ENCODE assay signal across 1 cellular context in genomic region chr17:74752822-74753401, GRCh38.
TF ChIP-seq lines count a peak whose summit lies in the region.

No MANE protein-coding gene starts in this region.

TF ChIP-seq in A549, 52 proteins besides CTCF, POLR2A, EP300 and RAD21 (continued from another document):
- TF ChIP-seq, protein P1, sequence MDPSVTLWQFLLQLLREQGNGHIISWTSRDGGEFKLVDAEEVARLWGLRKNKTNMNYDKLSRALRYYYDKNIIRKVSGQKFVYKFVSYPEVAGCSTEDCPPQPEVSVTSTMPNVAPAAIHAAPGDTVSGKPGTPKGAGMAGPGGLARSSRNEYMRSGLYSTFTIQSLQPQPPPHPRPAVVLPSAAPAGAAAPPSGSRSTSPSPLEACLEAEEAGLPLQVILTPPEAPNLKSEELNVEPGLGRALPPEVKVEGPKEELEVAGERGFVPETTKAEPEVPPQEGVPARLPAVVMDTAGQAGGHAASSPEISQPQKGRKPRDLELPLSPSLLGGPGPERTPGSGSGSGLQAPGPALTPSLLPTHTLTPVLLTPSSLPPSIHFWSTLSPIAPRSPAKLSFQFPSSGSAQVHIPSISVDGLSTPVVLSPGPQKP (IDR thresholded peaks at IDR 0.05; ENCODE audit: low read depth, low read length): no peak
- TF ChIP-seq, protein P2, sequence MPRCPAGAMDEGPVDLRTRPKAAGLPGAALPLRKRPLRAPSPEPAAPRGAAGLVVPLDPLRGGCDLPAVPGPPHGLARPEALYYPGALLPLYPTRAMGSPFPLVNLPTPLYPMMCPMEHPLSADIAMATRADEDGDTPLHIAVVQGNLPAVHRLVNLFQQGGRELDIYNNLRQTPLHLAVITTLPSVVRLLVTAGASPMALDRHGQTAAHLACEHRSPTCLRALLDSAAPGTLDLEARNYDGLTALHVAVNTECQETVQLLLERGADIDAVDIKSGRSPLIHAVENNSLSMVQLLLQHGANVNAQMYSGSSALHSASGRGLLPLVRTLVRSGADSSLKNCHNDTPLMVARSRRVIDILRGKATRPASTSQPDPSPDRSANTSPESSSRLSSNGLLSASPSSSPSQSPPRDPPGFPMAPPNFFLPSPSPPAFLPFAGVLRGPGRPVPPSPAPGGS (IDR thresholded peaks at IDR 0.05): no peak
- TF ChIP-seq PHF8 (IDR thresholded peaks at IDR 0.05; ENCODE audit: borderline replicate concordance, low read depth) (no peak), SMC3 (IDR thresholded peaks at IDR 0.05) (no peak), CHD4 (IDR thresholded peaks at IDR 0.05; ENCODE audit: borderline replicate concordance) (no peak), ATOH8 (CRISPR knock-in tag; IDR thresholded peaks at IDR 0.05; ENCODE audit: low read depth) (no peak), PBX3 (IDR thresholded peaks at IDR 0.05) (no peak)
TF ChIP-seq in A549: peak in this region for 0.
